ENCODE assay signal across 12 cellular contexts in genomic region chr14:100138955-100139354, GRCh38. TPM values are rescaled to one million over a fixed set of nuclear protein-coding genes. Genes with fewer than 3 reads are reported as not detected.
"Had no signal": no experiment of that assay in that cellular context is flagged by ENCODE, and none has a peak within 500 bp of the region (broad histone marks: within the 10 kb centered on the region; RNA-seq: fewer than 3 reads in every experiment).

No MANE protein-coding gene starts in this region.

- ATAC-seq: left colon, WTC11 had no signal

- H3K9me3 Mint-ChIP-seq: nephron, WTC11 had no signal

- H3K4me3 Mint-ChIP-seq: nephron, WTC11 had no signal

- DNase-seq: esophagus squamous epithelium; foreskin fibroblast; head of caudate nucleus; stimulated activated CD4-positive, alpha-beta T cell treated with anti-CD3 and anti-CD28 coated beads, Interleukin-12 subunit alpha, Interleukin-12 subunit beta, amount 100 ng/mL, for 4 hours; stimulated activated CD4-positive, alpha-beta T cell treated with anti-CD3 and anti-CD28 coated beads, Interleukin-2, amount 100 ng/mL, for 48 hours; stimulated activated CD8-positive, alpha-beta memory T cell treated with anti-CD3 and anti-CD28 coated beads, Interleukin-4, amount 100 ng/mL, for 48 hours; thyroid gland had no signal

- H3K36me3 Mint-ChIP-seq: WTC11 had no signal

- H3K27ac Mint-ChIP-seq: WTC11 had no signal

RNA-seq across cellular contexts. Expression of gene DEGS2, which starts 20.5 kb away (rescaled TPM):
- total RNA-seq: astrocyte; T-helper 1 cell treated with Interleukin-12 subunit alpha and Interleukin-12 subunit beta and Interleukin-4 antibody, amounts not matched to agents 30 ng/mL and 1 ng/mL, for 36 hours had no signal
